ENCODE assay signal across 9 cellular contexts in genomic region chr12:2064078-2064507, GRCh38. TPM values are rescaled to one million over a fixed set of nuclear protein-coding genes. Genes with fewer than 3 reads are reported as not detected.
A peak's percentile ranks its signal among the peaks of the same experiment; 100 is the strongest.
DNase-seq lines count a peak whose midpoint lies in the region; ATAC-seq, FAIRE-seq and TF ChIP-seq lines count a peak whose summit lies in the region.
"Had no signal": no experiment of that assay in that cellular context is flagged by ENCODE, and none has a peak within 500 bp of the region (broad histone marks: within the 10 kb centered on the region; RNA-seq: fewer than 3 reads in every experiment).

No MANE protein-coding gene starts in this region.

- no peak overlapping the region for H2BK120ac ChIP-seq in neuronal stem cell (ENCODE audit: low read depth, low read length)

- H4K8ac ChIP-seq in neuronal stem cell (ENCODE audit: low read depth, low read length), result no peak overlapping the region

- H3K9me3 ChIP-seq in DND-41 (ENCODE audit: insufficient read depth, low read length, severe bottlenecking) (no peaks in the 10 kb centered on the region), astrocyte (ENCODE audit: insufficient read depth, low read depth, low read length) (peaks cover 2% of the 10 kb centered on the region), neuronal stem cell (replicated peaks in 1 of 2; ENCODE audit: control insufficient read depth in 2 of 2, insufficient read depth in 1 of 2, low read depth in 1 of 2, low read length in 2 of 2) (peaks cover 0 to 4% of the 10 kb centered on the region in 2 donors)

- H2AK5ac ChIP-seq in neuronal stem cell (ENCODE audit: low read depth, low read length), result no peak overlapping the region

- H3K4me1 Mint-ChIP-seq in astrocyte (ENCODE audit: low read depth, unreplicated experiment), result peaks cover 4% of the 10 kb centered on the region

- H2BK15ac ChIP-seq in neuronal stem cell (ENCODE audit: low read length), result no peak overlapping the region

- H3K23ac ChIP-seq in neuronal stem cell (ENCODE audit: low read depth, low read length, poor library complexity), result peak overlapping the region; percentile 40

- TF ChIP-seq CTCF in DND-41 (IDR thresholded peaks at IDR 0.05; ENCODE audit: borderline replicate concordance, extremely low read depth, low read length, poor library complexity, severe bottlenecking) (no peak), astrocyte (IDR thresholded peaks at IDR 0.05; ENCODE audit: insufficient read depth, low read depth, low read length) (no peak)

- peak overlapping the region in 1 of 2 experiments; percentile 47; a peak in 2 of 4 replicates for H3K4me3 ChIP-seq in DND-41 (ENCODE audit: low read depth in 1 of 2, low read length in 2 of 2)
- H3K4me3 ChIP-seq in astrocyte (ENCODE audit: insufficient read depth, low read depth, low read length), result no peak overlapping the region
- H3K4me3 ChIP-seq in neuronal stem cell (ENCODE audit: low read length in 2 of 2), result no peak overlapping the region
- H3K4me3 ChIP-seq: tibial nerve had no signal

- peaks cover 33% of the 10 kb centered on the region for H3K9me3 Mint-ChIP-seq in astrocyte (ENCODE audit: unreplicated experiment)

- peak; percentile 82 for ATAC-seq in DND-41 (ENCODE audit: insufficient read depth, low read depth)
- no peak for ATAC-seq in HG03342 (IDR thresholded peaks at IDR 0.05; ENCODE audit: unreplicated experiment)

- H2BK5ac ChIP-seq in neuronal stem cell (ENCODE audit: low read length), result no peak overlapping the region

- 0 out of 2 replicates have a peak overlapping the region, but pooled peaks have one; percentile 65 for H2AFZ ChIP-seq in DND-41 (ENCODE audit: low read depth, low read length)
- no peak overlapping the region for H2AFZ ChIP-seq in astrocyte (ENCODE audit: low read depth, low read length)
- H2AFZ ChIP-seq in neuronal stem cell (ENCODE audit: low read length), result no peak overlapping the region

- peaks cover 15% of the 10 kb centered on the region for H3K4me1 ChIP-seq in DND-41 (ENCODE audit: insufficient read depth, low read length)
- peaks cover 11% of the 10 kb centered on the region for H3K4me1 ChIP-seq in astrocyte (ENCODE audit: insufficient read depth, low read length)
- H3K4me1 ChIP-seq in neuronal stem cell (ENCODE audit: control insufficient read depth in 2 of 2, insufficient read depth in 1 of 2, low read depth in 1 of 2, low read length in 2 of 2), result no peaks in the 10 kb centered on the region

- H4K20me1 ChIP-seq in DND-41 (ENCODE audit: insufficient read depth, low read length), result no peaks in the 10 kb centered on the region
- H4K20me1 ChIP-seq in astrocyte (ENCODE audit: insufficient read depth, low read length), result peaks cover 6% of the 10 kb centered on the region

- H3K79me2 ChIP-seq in DND-41 (ENCODE audit: insufficient read depth, low read length) (no peaks in the 10 kb centered on the region), astrocyte (ENCODE audit: insufficient read depth, low read length) (no peaks in the 10 kb centered on the region)

- no peak overlapping the region for H3K4ac ChIP-seq in neuronal stem cell (ENCODE audit: low read length)

- no peak overlapping the region for H4K91ac ChIP-seq in neuronal stem cell (ENCODE audit: low read depth, low read length, poor library complexity)

- H3K9ac ChIP-seq in DND-41 (ENCODE audit: low read depth, low read length) (peak overlapping the region; percentile 20; the same call in 1 of the 2 replicates), astrocyte (ENCODE audit: low read length) (peak overlapping the region; percentile 3), neuronal stem cell (ENCODE audit: low read depth, low read length, poor library complexity) (no peak overlapping the region)

- H3K4me3 Mint-ChIP-seq in astrocyte (ENCODE audit: unreplicated experiment), result no peak overlapping the region

- H3K27me3 ChIP-seq in DND-41 (ENCODE audit: insufficient read depth, low read length, poor library complexity) (peaks cover 42% of the 10 kb centered on the region), astrocyte (ENCODE audit: insufficient read depth, low read length) (no peaks in the 10 kb centered on the region), neuronal stem cell (ENCODE audit: control insufficient read depth in 3 of 3, insufficient read depth in 3 of 3, low read depth in 1 of 3, low read length in 3 of 3) (peaks cover 0 to 43% (median under 1%) of the 10 kb centered on the region in 3 experiments)
- H3K27me3 ChIP-seq: tibial nerve had no signal

- no CpG with 5 or more reads among the region's 5 CpGs for WGBS in neuronal stem cell (ENCODE audit: extremely low coverage in 2 of 2, insufficient read length in 2 of 2, insufficient replicate concordance in 1 of 2), 2 donors

- peaks cover 52% of the 10 kb centered on the region for H3K27me3 Mint-ChIP-seq in astrocyte (ENCODE audit: low read depth, unreplicated experiment)

- peak; percentile 27 for DNase-seq in DND-41
- DNase-seq in M059J (ENCODE audit: low read depth), result peak; percentile 77
- peak; percentile 84 for DNase-seq in astrocyte (ENCODE audit: low read depth)
- DNase-seq in neuronal stem cell (ENCODE audit: low spot score), result no peak
- no peak for DNase-seq in NCI-H2029 (lab: John Stamatoyannopoulos, UW)
- no peak for DNase-seq in putamen (ENCODE audit: low spot score)
- no peak for DNase-seq in cortex of kidney (lab: John Stamatoyannopoulos, UW)

- no peaks in the 10 kb centered on the region for H3K79me1 ChIP-seq in neuronal stem cell (ENCODE audit: low read depth, low read length)

- H3K36me3 ChIP-seq in DND-41 (ENCODE audit: insufficient read depth, low read length) (no peaks in the 10 kb centered on the region), astrocyte (ENCODE audit: insufficient read depth, low read length) (no peaks in the 10 kb centered on the region), neuronal stem cell (replicated peaks in 1 of 2; ENCODE audit: control insufficient read depth in 2 of 2, insufficient read depth in 2 of 2, low read length in 2 of 2) (no peaks in the 10 kb centered on the region)
- H3K36me3 ChIP-seq: tibial nerve had no signal

- H3K18ac ChIP-seq in neuronal stem cell (ENCODE audit: low read length), result peak overlapping the region; percentile 58

- peak overlapping the region; percentile 41 for H3K27ac Mint-ChIP-seq in astrocyte (ENCODE audit: unreplicated experiment)

- H3K14ac ChIP-seq in neuronal stem cell (ENCODE audit: low read length), result no peak overlapping the region

- H2BK12ac ChIP-seq in neuronal stem cell (ENCODE audit: low read length), result no peak overlapping the region

- H3K36me3 Mint-ChIP-seq in astrocyte (ENCODE audit: low read depth, unreplicated experiment), result peaks cover under 1% of the 10 kb centered on the region

- H3K27ac ChIP-seq in DND-41 (ENCODE audit: low read length) (no peak overlapping the region), astrocyte (ENCODE audit: low read depth, low read length) (no peak overlapping the region), neuronal stem cell (replicated peaks; ENCODE audit: low read length) (no peak overlapping the region)

- peak overlapping the region; percentile 61 for H3K4me2 ChIP-seq in DND-41 (ENCODE audit: insufficient read depth, low read length)
- H3K4me2 ChIP-seq in astrocyte (ENCODE audit: low read length), result peak overlapping the region; percentile 60
- no peak overlapping the region for H3K4me2 ChIP-seq in neuronal stem cell (ENCODE audit: insufficient read depth, low read length, poor library complexity, severe bottlenecking)

- peak; percentile 47 for FAIRE-seq in astrocyte (lab: Jason Lieb, UNC)

RNA-seq across cellular contexts. Expression of gene CACNA1C, which starts 11.3 kb away (rescaled TPM):
- 1.1 and 3.6 TPM in 2 replicates for total RNA-seq in M059J (2014; rRNA removed; shearing (Covaris generic))
- 1.5 and 2.1 TPM in 2 replicates for total RNA-seq in astrocyte
- 1.4 TPM for polyA plus RNA-seq in neuronal stem cell (2013, experiment 1 of 2)
- 1.0 TPM for polyA plus RNA-seq in neuronal stem cell (2013, experiment 2 of 2)

RNA-seq across cellular contexts. Expression of gene DCP1B, which starts 59.8 kb away (rescaled TPM):
- 12.6 and 12.9 TPM in 2 replicates for total RNA-seq in M059J (2014; rRNA removed; shearing (Covaris generic))
- 13.1 and 16.5 TPM in 2 replicates for total RNA-seq in astrocyte
- polyA plus RNA-seq in neuronal stem cell (2013, experiment 1 of 2), result 32.7 TPM
- 34.5 TPM for polyA plus RNA-seq in neuronal stem cell (2013, experiment 2 of 2)

Comparison
In these comparisons a context has a peak if more than half of its experiments do, and no peak if none do; other contexts are left out.
1. DNase-seq: peak in DND-41 (single experiment), M059J (single experiment) and astrocyte (single experiment); none in neuronal stem cell (single experiment), NCI-H2029 (single experiment), putamen (single experiment) and cortex of kidney (single experiment).